ENCODE assay signal across 16 cellular contexts in genomic region chr10:12509794-12510100, GRCh38.
"Had no signal": no experiment of that assay in that cellular context is flagged by ENCODE, and none has a peak within 500 bp of the region (broad histone marks: within the 10 kb centered on the region; RNA-seq: fewer than 3 reads in every experiment).

No MANE protein-coding gene starts in this region.

- ATAC-seq: body of pancreas, left cardiac atrium, sciatic nerve had no signal

- DNase-seq: activated CD4-positive, CD25-positive, alpha-beta regulatory T cell treated with anti-CD3 and anti-CD28 coated beads, Interleukin-2, amount 50 U/mL, for 72 hours; amniotic stem cell; body of pancreas; central memory CD4-positive, alpha-beta T cell; cortex of kidney; effector CD8-positive, alpha-beta T cell; foreskin melanocyte; immature natural killer cell; left cardiac atrium; lower lobe of right lung; ovary; thyroid gland had no signal

- H3K9ac ChIP-seq: neural progenitor cell had no signal

- H3K4me3 Mint-ChIP-seq: activated naive CD4-positive, alpha-beta T cell treated with anti-CD3 and anti-CD28 coated beads for 36 hours; mesothelial cell of epicardium; neural progenitor cell had no signal

- H3K9me3 Mint-ChIP-seq: activated naive CD4-positive, alpha-beta T cell treated with anti-CD3 and anti-CD28 coated beads for 36 hours; immature natural killer cell; mesothelial cell of epicardium had no signal

- H3K27ac ChIP-seq: body of pancreas, lower lobe of right lung, neural progenitor cell, ovary, thyroid gland had no signal

- H3K4me3 ChIP-seq: body of pancreas, lower lobe of right lung, neural progenitor cell, ovary, thyroid gland had no signal

- H3K36me3 Mint-ChIP-seq: mesothelial cell of epicardium had no signal

- H3K4me2 ChIP-seq: neural progenitor cell had no signal

- H3K27ac Mint-ChIP-seq: activated naive CD4-positive, alpha-beta T cell treated with anti-CD3 and anti-CD28 coated beads for 36 hours; mesothelial cell of epicardium had no signal

- H3K4me1 Mint-ChIP-seq: mesothelial cell of epicardium had no signal

- H3K27me3 ChIP-seq: body of pancreas, neural progenitor cell, ovary, thyroid gland had no signal

- H2AFZ ChIP-seq: neural progenitor cell had no signal

- H3K4me1 ChIP-seq: lower lobe of right lung had no signal
